ENCODE assay signal across 1 cellular context in genomic region chr12:14961466-14962155, GRCh38.
A peak's percentile ranks its signal among the peaks of the same experiment; 100 is the strongest.
TF ChIP-seq lines count a peak whose summit lies in the region.

Gene ARHGDIB, minus strand, starts transcription at chr12:14961601. Its CDS starts 10,889 bp downstream, at chr12:14950712.

TF ChIP-seq in GM12878, 131 proteins besides CTCF, POLR2A, EP300 and RAD21 (continued from another document and continues in another):
- TF ChIP-seq BCLAF1 (IDR thresholded peaks at IDR 0.05) (no peak), NFXL1 (IDR thresholded peaks at IDR 0.05; ENCODE audit: borderline replicate concordance) (no peak), SKIL (IDR thresholded peaks at IDR 0.05; ENCODE audit: low read depth, poor library complexity, severe bottlenecking) (no peak), BACH1 (IDR thresholded peaks at IDR 0.05; ENCODE audit: borderline replicate concordance) (no peak), ZNF384 (IDR thresholded peaks at IDR 0.05; ENCODE audit: borderline replicate concordance, low read depth, low read length) (peak; percentile 83; the same call in 1 of the 2 replicates), NR2C1 (IDR thresholded peaks at IDR 0.05) (no peak), ZNF24 (IDR thresholded peaks at IDR 0.05) (no peak; the same call in 1 of the 2 replicates), MXI1 (IDR thresholded peaks at IDR 0.05; ENCODE audit: low read depth, low read length) (peak; percentile 82), RFX5 (IDR thresholded peaks at IDR 0.05; ENCODE audit: low read depth, low read length) (no peak), ZZZ3 (IDR thresholded peaks at IDR 0.05; ENCODE audit: control insufficient read depth, insufficient read length, low read depth) (no peak), DPF2 (IDR thresholded peaks at IDR 0.05) (no peak), ZBED1 (IDR thresholded peaks at IDR 0.05; ENCODE audit: borderline replicate concordance) (no peak), CREB1 (IDR thresholded peaks at IDR 0.05; ENCODE audit: low read depth) (peak; percentile 96), IRF4 (IDR thresholded peaks at IDR 0.05; ENCODE audit: low read depth, low read length) (0 out of 2 replicates have a peak, but pooled peaks have one; percentile 37), EED (IDR thresholded peaks at IDR 0.05; ENCODE audit: low read depth) (no peak), CUX1 (IDR thresholded peaks at IDR 0.05; ENCODE audit: insufficient replicate concordance, low read depth, low read length) (no peak), SIN3A (IDR thresholded peaks at IDR 0.05; ENCODE audit: low read depth, low read length) (peak; percentile 62; the same call in 1 of the 2 replicates), CHD4 (IDR thresholded peaks at IDR 0.05) (no peak), ZNF622 (IDR thresholded peaks at IDR 0.05) (no peak), POLR2AphosphoS5 (IDR thresholded peaks at IDR 0.05; ENCODE audit: low read length) (peak; percentile 77), CBFB (IDR thresholded peaks at IDR 0.05; ENCODE audit: low read depth) (no peak), SIX5 (IDR thresholded peaks at IDR 0.05; ENCODE audit: low read depth, low read length, severe bottlenecking) (peak; percentile 9), NR2F1 (conservative IDR thresholded peaks at IDR 0.05) (no peak), SMAD5 (IDR thresholded peaks at IDR 0.05; ENCODE audit: low read depth) (peak; percentile 50; the same call in 1 of the 2 replicates), STAT3 (IDR thresholded peaks at IDR 0.05; ENCODE audit: low read depth, low read length) (no peak), ZBTB4 (CRISPR knock-in tag; IDR thresholded peaks at IDR 0.05) (no peak), WRNIP1 (IDR thresholded peaks at IDR 0.05; ENCODE audit: borderline replicate concordance, low read depth, low read length) (no peak), MTA2 (IDR thresholded peaks at IDR 0.05; ENCODE audit: low read depth) (peak; percentile 50; the same call in 1 of the 2 replicates), PML (IDR thresholded peaks at IDR 0.05; ENCODE audit: low read length) (peak; percentile 92), IRF5 (IDR thresholded peaks at IDR 0.05; ENCODE audit: borderline replicate concordance) (no peak), CBX5 (IDR thresholded peaks at IDR 0.05; ENCODE audit: low read depth) (no peak), REST (IDR thresholded peaks at IDR 0.05; ENCODE audit: low read depth, low read length) (no peak), SREBF1 (IDR thresholded peaks at IDR 0.05; ENCODE audit: low read length) (no peak), SP1 (IDR thresholded peaks at IDR 0.05; ENCODE audit: low read depth, low read length) (peak; percentile 22), E4F1 (IDR thresholded peaks at IDR 0.05; ENCODE audit: borderline replicate concordance, partially characterized antibody) (no peak)
